Comparison of ENCODE assay signal across 7 cellular contexts in genomic region chrY:20449277-20449676, GRCh38.
"Had no signal": no experiment of that assay in that cellular context is flagged by ENCODE, and none has a peak within 500 bp of the region (broad histone marks: within the 10 kb centered on the region; RNA-seq: fewer than 3 reads in every experiment).

No MANE protein-coding gene starts in this region.

- H3K9ac ChIP-seq: KMS-11 had no signal

- DNase-seq: IMR-90, KBM-7, KG1 had no signal

- FAIRE-seq: HTR-8/SVneo, K562 had no signal

- H3K4me3 ChIP-seq: K562 had no signal

- ATAC-seq: K562 had no signal

- H3K4me2 ChIP-seq: KMS-11 had no signal

- H3K27ac ChIP-seq: HL-60, KMS-11 had no signal
